In genomic region chr2:18232731-18233438, GRCh38 we compare ENCODE assay signal across 3 cellular contexts.
A peak's percentile ranks its signal among the peaks of the same experiment; 100 is the strongest.
TF ChIP-seq lines count a peak whose summit lies in the region.

No MANE protein-coding gene starts in this region.

TF ChIP-seq in A549, 52 proteins besides CTCF, POLR2A, EP300 and RAD21:
- TF ChIP-seq, protein P1, sequence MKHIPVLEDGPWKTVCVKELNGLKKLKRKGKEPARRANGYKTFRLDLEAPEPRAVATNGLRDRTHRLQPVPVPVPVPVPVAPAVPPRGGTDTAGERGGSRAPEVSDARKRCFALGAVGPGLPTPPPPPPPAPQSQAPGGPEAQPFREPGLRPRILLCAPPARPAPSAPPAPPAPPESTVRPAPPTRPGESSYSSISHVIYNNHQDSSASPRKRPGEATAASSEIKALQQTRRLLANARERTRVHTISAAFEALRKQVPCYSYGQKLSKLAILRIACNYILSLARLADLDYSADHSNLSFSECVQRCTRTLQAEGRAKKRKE (CRISPR knock-in tag; IDR thresholded peaks at IDR 0.05; ENCODE audit: low read depth) = no peak
- TF ChIP-seq GATA3 (IDR thresholded peaks at IDR 0.05; ENCODE audit: borderline replicate concordance) (peak; percentile 93), HOXA7 (CRISPR knock-in tag; IDR thresholded peaks at IDR 0.05) (no peak)
TF ChIP-seq in A549: peak in this region for 1.

TF ChIP-seq in IMR-90, 13 proteins besides CTCF, POLR2A, EP300 and RAD21:
- TF ChIP-seq SMC3 (IDR thresholded peaks at IDR 0.05; ENCODE audit: low read depth, low read length) (no peak), BHLHE40 (IDR thresholded peaks at IDR 0.05; ENCODE audit: low read depth, low read length) (no peak), MAFK (IDR thresholded peaks at IDR 0.05; ENCODE audit: low read depth, low read length) (no peak), FOS (IDR thresholded peaks at IDR 0.05; ENCODE audit: low read depth, low read length) (no peak), RCOR1 (IDR thresholded peaks at IDR 0.05; ENCODE audit: insufficient replicate concordance, low read length) (no peak), CEBPB (IDR thresholded peaks at IDR 0.05; ENCODE audit: low read depth, low read length) (no peak), RFX5 (IDR thresholded peaks at IDR 0.05; ENCODE audit: low read depth, low read length) (no peak), MAZ (IDR thresholded peaks at IDR 0.05; ENCODE audit: borderline replicate concordance, low read depth, low read length) (no peak), CHD1 (IDR thresholded peaks at IDR 0.05; ENCODE audit: low read depth, low read length) (no peak), ELK1 (IDR thresholded peaks at IDR 0.05; ENCODE audit: borderline replicate concordance, low read depth, low read length) (no peak), NFE2L2 (IDR thresholded peaks at IDR 0.05; ENCODE audit: low read depth, low read length) (no peak), MXI1 (IDR thresholded peaks at IDR 0.05; ENCODE audit: borderline replicate concordance, low read depth, low read length) (no peak), USF2 (IDR thresholded peaks at IDR 0.05; ENCODE audit: low read depth, low read length) (no peak)

TF ChIP-seq in liver, 16 proteins besides CTCF, POLR2A, EP300 and RAD21:
- TF ChIP-seq JUND (IDR thresholded peaks at IDR 0.05) (no peak), SP1 (IDR thresholded peaks at IDR 0.05) (peak; percentile 24), NR2F2 (IDR thresholded peaks at IDR 0.05) (no peak), TAF1 (conservative IDR thresholded peaks at IDR 0.05) (no peak), ATF3 (IDR thresholded peaks at IDR 0.05) (no peak), RXRA (IDR thresholded peaks at IDR 0.05) (no peak), EGR1 (IDR thresholded peaks at IDR 0.05; ENCODE audit: low read depth in 2 of 2) (no peak), FOXA2 (IDR thresholded peaks at IDR 0.05) (peak; percentile 64), HNF4A (conservative IDR thresholded peaks at IDR 0.05) (peak; percentile 39 to 54)
- TF ChIP-seq, protein P2, sequence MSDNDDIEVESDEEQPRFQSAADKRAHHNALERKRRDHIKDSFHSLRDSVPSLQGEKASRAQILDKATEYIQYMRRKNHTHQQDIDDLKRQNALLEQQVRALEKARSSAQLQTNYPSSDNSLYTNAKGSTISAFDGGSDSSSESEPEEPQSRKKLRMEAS (IDR thresholded peaks at IDR 0.05) = no peak
